18 cellular contexts compared by ENCODE assay signal in the genomic region with DNA sequence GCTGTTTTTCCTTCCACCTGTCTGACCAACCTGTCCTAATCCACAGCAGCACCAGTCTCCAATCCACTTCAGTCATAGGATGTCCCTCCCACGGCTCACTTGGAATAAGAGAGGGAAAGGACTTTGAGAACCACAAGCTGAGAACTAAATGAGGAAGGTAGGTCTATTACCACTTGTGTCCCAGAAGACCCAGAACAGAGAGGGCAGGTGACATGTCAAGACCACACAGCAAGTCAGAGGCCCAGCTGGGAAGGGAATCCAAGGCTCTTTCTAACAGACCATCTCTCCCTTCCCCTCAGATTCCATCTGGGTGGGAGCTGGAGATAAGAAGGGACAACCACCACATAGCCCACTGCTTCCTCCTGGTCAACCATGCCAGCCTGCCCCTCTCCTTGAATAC. TPM values are rescaled to one million over a fixed set of nuclear protein-coding genes. Genes with fewer than 3 reads are reported as not detected.
A peak's percentile ranks its signal among the peaks of the same experiment; 100 is the strongest.
DNase-seq lines count a peak whose midpoint lies in the region; ATAC-seq and TF ChIP-seq lines count a peak whose summit lies in the region.
"Had no signal": no experiment of that assay in that cellular context is flagged by ENCODE, and none has a peak within 500 bp of the region (broad histone marks: within the 10 kb centered on the region; RNA-seq: fewer than 3 reads in every experiment).

No MANE protein-coding gene starts in this region.

- H3K4me1 Mint-ChIP-seq in activated T-helper 17 cell treated with anti-CD3 and anti-CD28 coated beads, Interleukin-2, amount 50 U/mL, for 72 hours: peaks cover 73% of the 10 kb centered on the region
- H3K4me1 Mint-ChIP-seq in natural killer cell treated with Interleukin-12 subunit alpha and Interleukin-12 subunit beta and Interleukin-15 and Interleukin-18, amount 100 ng/mL, for 72 hours (ENCODE audit: low read depth in 2 of 2): peaks cover 84 to 85% of the 10 kb centered on the region in 2 donors

- no peaks in the 10 kb centered on the region for H3K9me3 ChIP-seq in BLaER1 treated with 17β-estradiol and CSF1 and Interleukin-3, amounts not matched to agents 10 nM and 100 nM (replicated peaks in 1 of 11)
- H3K9me3 ChIP-seq in mucosa of descending colon: no peaks in the 10 kb centered on the region
- H3K9me3 ChIP-seq: esophagus squamous epithelium, heart left ventricle, tibial artery had no signal

- H3K27me3 ChIP-seq in BLaER1 treated with 17β-estradiol and CSF1 and Interleukin-3, amounts not matched to agents 10 nM and 100 nM: no peaks in the 10 kb centered on the region
- H3K27me3 ChIP-seq: esophagus squamous epithelium, heart left ventricle, neural progenitor cell, tibial artery had no signal

- H3K4me1 ChIP-seq in BLaER1 treated with 17β-estradiol and CSF1 and Interleukin-3, amounts not matched to agents 10 nM and 100 nM: peaks cover 22 to 91% (median 33%) of the 10 kb centered on the region in 10 experiments
- peaks cover 18% of the 10 kb centered on the region for H3K4me1 ChIP-seq in mucosa of descending colon (ENCODE audit: low read depth)

- H3K4me2 ChIP-seq in BLaER1 treated with 17β-estradiol and CSF1 and Interleukin-3, amounts not matched to agents 10 nM and 100 nM: peak overlapping the region; percentile 26 to 86 (median 75); a peak in 19 of 22 replicates
- H3K4me2 ChIP-seq: neural progenitor cell had no signal

- H3K4me3 ChIP-seq in BLaER1 treated with 17β-estradiol and CSF1 and Interleukin-3, amounts not matched to agents 10 nM and 100 nM: no peak overlapping the region
- H3K4me3 ChIP-seq in GM12865 (ENCODE audit: low read depth, low read length): 0 out of 2 replicates have a peak overlapping the region, but pooled peaks have one; percentile 25
- H3K4me3 ChIP-seq in mucosa of descending colon: no peak overlapping the region
- H3K4me3 ChIP-seq: esophagus squamous epithelium, heart left ventricle, neural progenitor cell, tibial artery had no signal

- H3K9ac ChIP-seq in BLaER1 treated with 17β-estradiol and CSF1 and Interleukin-3, amounts not matched to agents 10 nM and 100 nM: peak overlapping the region in 2 of 11 experiments; percentile 36 to 62; a peak in 2 of 22 replicates
- H3K9ac ChIP-seq: neural progenitor cell had no signal

- H3K36me3 ChIP-seq in BLaER1 treated with 17β-estradiol and CSF1 and Interleukin-3, amounts not matched to agents 10 nM and 100 nM: peaks cover 49 to 100% (median 76%) of the 10 kb centered on the region in 11 experiments
- H3K36me3 ChIP-seq in mucosa of descending colon (ENCODE audit: low read depth): no peaks in the 10 kb centered on the region
- H3K36me3 ChIP-seq: neural progenitor cell had no signal

- intact Hi-C loops in mucosa of descending colon (cut with DNase I, micrococcal nuclease): no loop called here

- H3K27ac ChIP-seq in BLaER1 treated with 17β-estradiol and CSF1 and Interleukin-3, amounts not matched to agents 10 nM and 100 nM: no peak overlapping the region
- H3K27ac ChIP-seq: neural progenitor cell had no signal

- peaks cover 98% of the 10 kb centered on the region for H3K36me3 Mint-ChIP-seq in activated T-helper 17 cell treated with anti-CD3 and anti-CD28 coated beads, Interleukin-2, amount 50 U/mL, for 72 hours (ENCODE audit: low read depth)
- H3K36me3 Mint-ChIP-seq in natural killer cell treated with Interleukin-12 subunit alpha and Interleukin-12 subunit beta and Interleukin-15 and Interleukin-18, amount 100 ng/mL, for 72 hours: peaks cover 16% of the 10 kb centered on the region

- H3K27ac Mint-ChIP-seq in activated T-helper 17 cell treated with anti-CD3 and anti-CD28 coated beads, Interleukin-2, amount 50 U/mL, for 72 hours: peak overlapping the region; percentile 30
- peak overlapping the region; percentile 82 to 92 for H3K27ac Mint-ChIP-seq in natural killer cell treated with Interleukin-12 subunit alpha and Interleukin-12 subunit beta and Interleukin-15 and Interleukin-18, amount 100 ng/mL, for 72 hours
- H3K27ac Mint-ChIP-seq: neural progenitor cell had no signal

- peaks cover 12 to 100% (median 78%) of the 10 kb centered on the region in 11 experiments; a peak in 20 of 22 replicates for H4K20me1 ChIP-seq in BLaER1 treated with 17β-estradiol and CSF1 and Interleukin-3, amounts not matched to agents 10 nM and 100 nM

- peak overlapping the region; percentile 76 for H3K4me3 Mint-ChIP-seq in activated T-helper 17 cell treated with anti-CD3 and anti-CD28 coated beads, Interleukin-2, amount 50 U/mL, for 72 hours
- H3K4me3 Mint-ChIP-seq in natural killer cell treated with Interleukin-12 subunit alpha and Interleukin-12 subunit beta and Interleukin-15 and Interleukin-18, amount 100 ng/mL, for 72 hours: no peak overlapping the region
- H3K4me3 Mint-ChIP-seq: neural progenitor cell had no signal

- no peak for ATAC-seq in activated T-helper 17 cell treated with anti-CD3 and anti-CD28 coated beads, Interleukin-2, amount 50 U/mL, for 72 hours (replicated peaks)
- ATAC-seq in natural killer cell treated with Interleukin-12 subunit alpha and Interleukin-12 subunit beta and Interleukin-15 and Interleukin-18, amount 100 ng/mL, for 72 hours: no peak
- no peak for ATAC-seq in GM19455 (IDR thresholded peaks at IDR 0.05; ENCODE audit: unreplicated experiment)
- no peak for ATAC-seq in mucosa of descending colon
- ATAC-seq: heart left ventricle had no signal

- H3K9me3 Mint-ChIP-seq in activated T-helper 17 cell treated with anti-CD3 and anti-CD28 coated beads, Interleukin-2, amount 50 U/mL, for 72 hours: no peaks in the 10 kb centered on the region
- no peaks in the 10 kb centered on the region for H3K9me3 Mint-ChIP-seq in natural killer cell treated with Interleukin-12 subunit alpha and Interleukin-12 subunit beta and Interleukin-15 and Interleukin-18, amount 100 ng/mL, for 72 hours
- H3K9me3 Mint-ChIP-seq: neural progenitor cell had no signal

- DNase-seq in GM12865 (ENCODE audit: low read depth): no peak
- DNase-seq in natural killer cell treated with Interleukin-12 subunit alpha and Interleukin-12 subunit beta and Interleukin-15 and Interleukin-18, amount 100 ng/mL, for 72 hours (ENCODE audit: low spot score): no peak
- DNase-seq in NCI-H2196 treated with DMSO at 0.1 percent for 48 hours (lab: John Stamatoyannopoulos, UW; ENCODE audit: unreplicated experiment): no peak
- no peak for DNase-seq in mucosa of descending colon
- DNase-seq in activated T-cell treated with anti-CD3 and anti-CD28 coated beads, Interleukin-2, amount 50 U/mL, for 48 hours: no peak
- DNase-seq: activated CD4-positive, alpha-beta T cell treated with anti-CD3 and anti-CD28 coated beads, Interleukin-2, amount 50 U/mL, for 48 hours; activated effector memory CD4-positive, alpha-beta T cell treated with anti-CD3 and anti-CD28 coated beads, Interleukin-2, amount 50 U/mL, for 16 hours; DMS79 treated with DMSO at 0.1 percent for 48 hours; esophagus squamous epithelium; heart left ventricle; NCI-H1930; NCI-H526; OCI-M1; tibial artery had no signal

- TF ChIP-seq CTCF in GM12865 (IDR thresholded peaks at IDR 0.05; ENCODE audit: insufficient read depth, low read depth, low read length, missing control alignments) (no peak), mucosa of descending colon (IDR thresholded peaks at IDR 0.05) (no peak)

- H3K27me3 Mint-ChIP-seq in activated T-helper 17 cell treated with anti-CD3 and anti-CD28 coated beads, Interleukin-2, amount 50 U/mL, for 72 hours: no peaks in the 10 kb centered on the region
- no peaks in the 10 kb centered on the region for H3K27me3 Mint-ChIP-seq in natural killer cell treated with Interleukin-12 subunit alpha and Interleukin-12 subunit beta and Interleukin-15 and Interleukin-18, amount 100 ng/mL, for 72 hours

RNA-seq across cellular contexts. Expression of a gene that starts 14.6 kb away (rescaled TPM):
- total RNA-seq in activated T-helper 17 cell treated with anti-CD3 and anti-CD28 coated beads, Interleukin-2, amount 50 U/mL, for 72 hours: 100 to 1,000 TPM; 432 to 559 TPM
- 100 to 1,000 TPM; 271 to 398 TPM for total RNA-seq in natural killer cell treated with Interleukin-12 subunit alpha and Interleukin-12 subunit beta and Interleukin-15 and Interleukin-18, amount 100 ng/mL, for 72 hours
- total RNA-seq in mucosa of descending colon: 100 to 1,000 TPM in 1 of 3 donors, 10 to 100 TPM in 2; 21.4 to 180 (median 68.0) TPM
